Comparison of ENCODE assay signal across 11 cellular contexts in genomic region chr6:157514659-157515496, GRCh38.
A peak's percentile ranks its signal among the peaks of the same experiment; 100 is the strongest.
DNase-seq lines count a peak whose midpoint lies in the region; ATAC-seq, FAIRE-seq and TF ChIP-seq lines count a peak whose summit lies in the region.
"Had no signal": no experiment of that assay in that cellular context is flagged by ENCODE, and none has a peak within 500 bp of the region (broad histone marks: within the 10 kb centered on the region; RNA-seq: fewer than 3 reads in every experiment).

No MANE protein-coding gene starts in this region.

- BruUV-seq in GM12878 (replicated peaks; lab: Mats Ljungman, UMichigan), result no TSS peak

- no peaks in the 10 kb centered on the region for H3K27me3 ChIP-seq in GM12878 (replicated peaks in 1 of 2; ENCODE audit: control insufficient read depth in 2 of 2, insufficient read depth in 2 of 2, low read length in 1 of 2)
- H3K27me3 ChIP-seq in Karpas-422 (ENCODE audit: low read length), result no peaks in the 10 kb centered on the region
- no peaks in the 10 kb centered on the region for H3K27me3 ChIP-seq in endodermal cell (ENCODE audit: control insufficient read depth, insufficient read depth, low read length, poor library complexity, severe bottlenecking)
- H3K27me3 ChIP-seq: dorsolateral prefrontal cortex, tibial artery had no signal

- H4K20me1 ChIP-seq in GM12878 (ENCODE audit: control insufficient read depth, insufficient read depth), result no peaks in the 10 kb centered on the region
- H4K20me1 ChIP-seq in Karpas-422 (ENCODE audit: insufficient read depth, low read depth, low read length), result no peaks in the 10 kb centered on the region

- H3K27ac ChIP-seq in GM12878 (ENCODE audit: control insufficient read depth, insufficient read depth) (no peak overlapping the region), Karpas-422 (ENCODE audit: low read length) (no peak overlapping the region), endodermal cell (ENCODE audit: low read depth, low read length) (no peak overlapping the region)
- H3K27ac ChIP-seq: tibial artery had no signal

- no peaks in the 10 kb centered on the region for H3K9me2 ChIP-seq in Karpas-422 (replicated peaks; ENCODE audit: insufficient read depth, low read length)

- SMC1A ChIA-PET in GM12878 (lab: Charles Lee; ENCODE audit: uncharacterized antibody, unreplicated experiment), result interaction anchor here (2.1 kb wide), 1 partner anchor 13 kb away, joined by 12 read pairs; no protein-coding TSS in a partner anchor

- no peak; the same call in 2 of the 3 replicates for ATAC-seq in GM12878
- ATAC-seq in GM18858 (IDR thresholded peaks at IDR 0.05; ENCODE audit: unreplicated experiment), result no peak
- no peak for ATAC-seq in activated T-cell treated with anti-CD3 and anti-CD28 coated beads, Interleukin-2, amount 50 U/mL, for 4 hours

- H3K4me3 Mint-ChIP-seq in IgD-negative memory B cell (peak overlapping the region in 1 of 4 donors; percentile 28), endodermal cell (no peak overlapping the region)
- H3K4me3 Mint-ChIP-seq in activated T-cell treated with anti-CD3 and anti-CD28 coated beads, Interleukin-2, amount 50 U/mL, for 4 hours, result no peak overlapping the region

- H3K9me3 ChIP-seq in GM12878 (replicated peaks; ENCODE audit: control insufficient read depth, insufficient read depth, low read length) (no peaks in the 10 kb centered on the region), Karpas-422 (ENCODE audit: low read length) (no peaks in the 10 kb centered on the region), endodermal cell (ENCODE audit: control insufficient read depth, low read length) (no peaks in the 10 kb centered on the region)
- H3K9me3 ChIP-seq: tibial artery had no signal

- 74% methylated on average over 18 of the region's 19 CpGs for WGBS in GM12878 (ENCODE audit: insufficient coverage, insufficient replicate concordance, low lambda C conversion rate, missing lambda C conversion rate)
- 86 to 94% methylated on average over 10 to 19 of the region's 19 CpGs for WGBS in endodermal cell (ENCODE audit: insufficient coverage in 1 of 2, insufficient read length in 1 of 2), 2 experiments

- peaks cover 15 to 26% (median 17%) of the 10 kb centered on the region in 3 donors for H3K4me1 Mint-ChIP-seq in IgD-negative memory B cell
- H3K4me1 Mint-ChIP-seq in endodermal cell, result peaks cover 21% of the 10 kb centered on the region
- peaks cover 6% of the 10 kb centered on the region for H3K4me1 Mint-ChIP-seq in activated T-cell treated with anti-CD3 and anti-CD28 coated beads, Interleukin-2, amount 50 U/mL, for 4 hours (ENCODE audit: low read depth)

- peaks cover 10% of the 10 kb centered on the region for H3K36me3 Mint-ChIP-seq in IgD-negative memory B cell
- H3K36me3 Mint-ChIP-seq in endodermal cell (ENCODE audit: low read depth), result no peaks in the 10 kb centered on the region
- H3K36me3 Mint-ChIP-seq in activated T-cell treated with anti-CD3 and anti-CD28 coated beads, Interleukin-2, amount 50 U/mL, for 4 hours (ENCODE audit: insufficient read depth), result no peaks in the 10 kb centered on the region

- H3K4me2 ChIP-seq in GM12878 (ENCODE audit: control insufficient read depth, insufficient read depth) (no peak overlapping the region), Karpas-422 (ENCODE audit: low read depth, low read length, poor library complexity, severe bottlenecking) (no peak overlapping the region)

- TF ChIP-seq EP300 in GM12878 (IDR thresholded peaks at IDR 0.05; ENCODE audit: borderline replicate concordance in 1 of 2, control insufficient read depth in 1 of 2, low read depth in 2 of 2, low read length in 2 of 2), result no peak

- POLR2A ChIA-PET in GM12878 (lab: Charles Lee), result interaction anchor here (1.0 kb wide), 1 partner anchor 139 kb away, joined by 3 read pairs; no protein-coding TSS in a partner anchor

- H3K27ac Mint-ChIP-seq in IgD-negative memory B cell, result peak overlapping the region in 2 of 3 donors; percentile 83 to 87
- no peak overlapping the region for H3K27ac Mint-ChIP-seq in endodermal cell

- H3K79me2 ChIP-seq in GM12878 (ENCODE audit: control insufficient read depth, insufficient read depth, low read length) (no peaks in the 10 kb centered on the region), Karpas-422 (ENCODE audit: low read length) (no peaks in the 10 kb centered on the region)

- RAD21 ChIA-PET in GM12878 (lab: Charles Lee; ENCODE audit: unreplicated experiment), result no interaction called here

- TF ChIP-seq CTCF in GM12878 (IDR thresholded peaks at IDR 0.05 in 2 of 3, conservative IDR thresholded peaks at IDR 0.05 in 1 of 3; ENCODE audit: control insufficient read depth in 2 of 3, extremely low read depth in 1 of 3, insufficient read depth in 1 of 3, low read depth in 3 of 3, low read length in 3 of 3) (no peak), endodermal cell (conservative IDR thresholded peaks at IDR 0.05) (no peak)

- in situ Hi-C loops in GM12878 (cut with MboI), result no loop called here

- H2AFZ ChIP-seq in GM12878 (ENCODE audit: control insufficient read depth, low read depth, low read length) (no peak overlapping the region), Karpas-422 (ENCODE audit: low read length) (no peak overlapping the region)

- CTCF ChIA-PET in GM12878 (lab: Yijun Ruan, JAX), result no interaction called here

- H3K4me1 ChIP-seq in GM12878 (ENCODE audit: control insufficient read depth, insufficient read depth, low read length) (no peaks in the 10 kb centered on the region), Karpas-422 (ENCODE audit: low read length) (no peaks in the 10 kb centered on the region), endodermal cell (ENCODE audit: control insufficient read depth, insufficient read depth, low read length) (peaks cover 7% of the 10 kb centered on the region)

- intact Hi-C loops in GM12878 (cut with micrococcal nuclease; ENCODE audit: unreplicated experiment), result no loop called here

- H3K36me3 ChIP-seq in GM12878 (ENCODE audit: control insufficient read depth in 2 of 2, insufficient read depth in 2 of 2, low read length in 1 of 2) (no peaks in the 10 kb centered on the region; a peak in 1 of 4 replicates), Karpas-422 (ENCODE audit: insufficient read depth, low read length) (no peaks in the 10 kb centered on the region), endodermal cell (ENCODE audit: control insufficient read depth, insufficient read depth, low read length) (no peaks in the 10 kb centered on the region)
- H3K36me3 ChIP-seq: tibial artery had no signal

- FAIRE-seq in GM12878 (lab: Jason Lieb, UNC), result peak; percentile 62

- no peak for TF ChIP-seq POLR2A in GM12878 (IDR thresholded peaks at IDR 0.05; ENCODE audit: low read depth, low read length)

- H3K27me3 Mint-ChIP-seq in IgD-negative memory B cell (no peaks in the 10 kb centered on the region), endodermal cell (ENCODE audit: insufficient read depth) (no peaks in the 10 kb centered on the region)
- H3K27me3 Mint-ChIP-seq in activated T-cell treated with anti-CD3 and anti-CD28 coated beads, Interleukin-2, amount 50 U/mL, for 4 hours (ENCODE audit: low read depth), result no peaks in the 10 kb centered on the region

- H3K4me3 ChIP-seq in GM12878 (no peak overlapping the region), Karpas-422 (ENCODE audit: low read length) (no peak overlapping the region), endodermal cell (ENCODE audit: low read length) (no peak overlapping the region)
- H3K4me3 ChIP-seq: dorsolateral prefrontal cortex, tibial artery had no signal

- DNase-seq in CMK (ENCODE audit: low read depth), result peak; percentile 91
- DNase-seq in GM12878 (ENCODE audit: low read depth, low spot score), result no peak
- DNase-seq in mesenteric fat pad (ENCODE audit: low spot score), result peak; percentile 83
- DNase-seq in Karpas-422, result no peak
- no peak for DNase-seq in endodermal cell
- DNase-seq in activated T-cell treated with anti-CD3 and anti-CD28 coated beads, Interleukin-2, amount 50 U/mL, for 4 hours, result no peak
- DNase-seq: T-helper 9 cell had no signal

- no peaks in the 10 kb centered on the region for H3K9me3 Mint-ChIP-seq in IgD-negative memory B cell
- H3K9me3 Mint-ChIP-seq in endodermal cell, result peaks cover 2% of the 10 kb centered on the region
- H3K9me3 Mint-ChIP-seq in activated T-cell treated with anti-CD3 and anti-CD28 coated beads, Interleukin-2, amount 50 U/mL, for 4 hours, result no peaks in the 10 kb centered on the region

- H3K9ac ChIP-seq in GM12878 (ENCODE audit: control insufficient read depth, insufficient read depth, low read length) (no peak overlapping the region), Karpas-422 (ENCODE audit: low read length) (no peak overlapping the region), endodermal cell (ENCODE audit: extremely low read depth, low read length, poor library complexity, severe bottlenecking) (no peak overlapping the region)

- TF ChIP-seq RAD21 in GM12878 (IDR thresholded peaks at IDR 0.05; ENCODE audit: insufficient read depth, low read depth, low read length), result no peak

TF ChIP-seq in GM12878, 131 proteins besides CTCF, POLR2A, EP300 and RAD21 (continues in another document):
- TF ChIP-seq JUNB (IDR thresholded peaks at IDR 0.05) (no peak), TBL1XR1 (IDR thresholded peaks at IDR 0.05; ENCODE audit: low read depth, low read length) (no peak), POLR2AphosphoS5 (IDR thresholded peaks at IDR 0.05; ENCODE audit: low read length) (no peak), PAX5 (IDR thresholded peaks at IDR 0.05; ENCODE audit: borderline replicate concordance, low read depth, low read length) (no peak), CBFB (IDR thresholded peaks at IDR 0.05; ENCODE audit: low read depth) (no peak), ZNF274 (IDR thresholded peaks at IDR 0.05; ENCODE audit: insufficient read depth, insufficient read length) (no peak)

Comparison
In these comparisons a context has a peak if more than half of its experiments do, and no peak if none do; other contexts are left out.
1. DNase-seq: peak in CMK (single experiment) and mesenteric fat pad (single experiment); none in GM12878 (single experiment), Karpas-422 (single experiment), endodermal cell (single experiment) and activated T-cell treated with anti-CD3 and anti-CD28 coated beads, Interleukin-2, amount 50 U/mL, for 4 hours (single experiment).